ENCODE assay signal across 8 cellular contexts in genomic region chr9:33816327-33817252, GRCh38. TPM values are rescaled to one million over a fixed set of nuclear protein-coding genes. Genes with fewer than 3 reads are reported as not detected.
DNase-seq lines count a peak whose midpoint lies in the region; ATAC-seq, FAIRE-seq and TF ChIP-seq lines count a peak whose summit lies in the region.

A gene with protein sequence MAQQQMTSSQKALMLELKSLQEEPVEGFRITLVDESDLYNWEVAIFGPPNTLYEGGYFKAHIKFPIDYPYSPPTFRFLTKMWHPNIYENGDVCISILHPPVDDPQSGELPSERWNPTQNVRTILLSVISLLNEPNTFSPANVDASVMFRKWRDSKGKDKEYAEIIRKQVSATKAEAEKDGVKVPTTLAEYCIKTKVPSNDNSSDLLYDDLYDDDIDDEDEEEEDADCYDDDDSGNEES (plus strand): TSS chr9:33817160. CDS start chr9:33817758, 598 bp downstream.

- H3K27ac Mint-ChIP-seq in WTC11 = peak within 1 kb of the TSS; percentile 93

- no peaks in the 10 kb centered on the region for H3K36me3 ChIP-seq in bronchial epithelial cell (ENCODE audit: control insufficient read depth, insufficient read depth, low read length)

- FAIRE-seq in bronchial epithelial cell (lab: Jason Lieb, UNC) = no peak

- POLR2A ChIA-PET in AG04450 (lab: Yijun Ruan, JAX) (no interaction called here), WTC11 (lab: Charles Lee) (no interaction called here)

- H3K4me3 Mint-ChIP-seq in WTC11 = peak within 1 kb of the TSS; percentile 86

- DNase-seq in AG04450 (ENCODE audit: low read depth, low spot score) (peak; percentile 65), NCI-H226 (peak; percentile 59), WTC11 (ENCODE audit: low spot score) (peak; percentile 78), bronchial epithelial cell (ENCODE audit: low read depth) (peak; percentile 71), iPS-NIHi7 (ENCODE audit: extremely low spot score) (peak; percentile 96), smooth muscle cell of the brain vasculature (ENCODE audit: low read depth, low spot score) (peak; percentile 78)

- H3K27ac ChIP-seq in AG04450 (ENCODE audit: low read depth, low read length) = peak within 1 kb of the TSS; percentile 91

- H3K4me3 ChIP-seq in AG04450 (ENCODE audit: low read depth, low read length) (peak within 1 kb of the TSS; percentile 88), bronchial epithelial cell (ENCODE audit: low read depth, low read length) (peak within 1 kb of the TSS; percentile 86)

- H3K27me3 ChIP-seq in AG04450 (ENCODE audit: control insufficient read depth, insufficient read depth, low read length) = no peaks in the 10 kb centered on the region
- no peaks in the 10 kb centered on the region for H3K27me3 ChIP-seq in bronchial epithelial cell (ENCODE audit: control insufficient read depth, insufficient read depth, low read length)

- no peaks in the 10 kb centered on the region for H3K36me3 Mint-ChIP-seq in WTC11

- H3K27me3 Mint-ChIP-seq in WTC11 (ENCODE audit: low read depth) = no peaks in the 10 kb centered on the region

- CTCF ChIA-PET in AG04450 (lab: Charles Lee) = interaction anchor here (0.6 to 4.1 kb wide), 3 partner anchors 9 to 109 kb away, joined by 4 to 26 read pairs (median 4); no protein-coding TSS in a partner anchor
- CTCF ChIA-PET in WTC11 (lab: Charles Lee) = interaction anchor here (0.7 kb wide), 1 partner anchor 108 kb away, joined by 4 read pairs; no protein-coding TSS in a partner anchor

- in situ Hi-C loops in GM18951 (cut with MboI; ENCODE audit: low sequenced_read_pairs, unreplicated experiment) = no loop called here

- H3K4me1 Mint-ChIP-seq in WTC11 = peaks cover 36% of the 10 kb centered on the region

- ATAC-seq in HG03175 (IDR thresholded peaks at IDR 0.05; ENCODE audit: unreplicated experiment) (peak; percentile 64), WTC11 (peak; percentile 63)

- H3K9me3 ChIP-seq in AG04450 (ENCODE audit: control insufficient read depth, insufficient read depth, low read length) = no peaks in the 10 kb centered on the region

- H3K9me3 Mint-ChIP-seq in WTC11 = no peaks in the 10 kb centered on the region

- TF ChIP-seq CTCF in AG04450 (IDR thresholded peaks at IDR 0.05; ENCODE audit: low read depth, low read length) = no peak
- TF ChIP-seq CTCF in WTC11 (IDR thresholded peaks at IDR 0.05) = no peak
- TF ChIP-seq CTCF in bronchial epithelial cell (IDR thresholded peaks at IDR 0.05; ENCODE audit: insufficient read depth, low read length, severe bottlenecking) = no peak

- TF ChIP-seq POLR2A in GM18951 (IDR thresholded peaks at IDR 0.05; ENCODE audit: extremely low read depth, insufficient read depth, insufficient read length) = peak; percentile 83

TF ChIP-seq in WTC11, 78 proteins besides CTCF, POLR2A, EP300 and RAD21 (continues in another document):
- TF ChIP-seq, protein P1, sequence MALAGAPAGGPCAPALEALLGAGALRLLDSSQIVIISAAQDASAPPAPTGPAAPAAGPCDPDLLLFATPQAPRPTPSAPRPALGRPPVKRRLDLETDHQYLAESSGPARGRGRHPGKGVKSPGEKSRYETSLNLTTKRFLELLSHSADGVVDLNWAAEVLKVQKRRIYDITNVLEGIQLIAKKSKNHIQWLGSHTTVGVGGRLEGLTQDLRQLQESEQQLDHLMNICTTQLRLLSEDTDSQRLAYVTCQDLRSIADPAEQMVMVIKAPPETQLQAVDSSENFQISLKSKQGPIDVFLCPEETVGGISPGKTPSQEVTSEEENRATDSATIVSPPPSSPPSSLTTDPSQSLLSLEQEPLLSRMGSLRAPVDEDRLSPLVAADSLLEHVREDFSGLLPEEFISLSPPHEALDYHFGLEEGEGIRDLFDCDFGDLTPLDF (CRISPR knock-in tag; IDR thresholded peaks at IDR 0.05) = no peak
- TF ChIP-seq, protein P2, sequence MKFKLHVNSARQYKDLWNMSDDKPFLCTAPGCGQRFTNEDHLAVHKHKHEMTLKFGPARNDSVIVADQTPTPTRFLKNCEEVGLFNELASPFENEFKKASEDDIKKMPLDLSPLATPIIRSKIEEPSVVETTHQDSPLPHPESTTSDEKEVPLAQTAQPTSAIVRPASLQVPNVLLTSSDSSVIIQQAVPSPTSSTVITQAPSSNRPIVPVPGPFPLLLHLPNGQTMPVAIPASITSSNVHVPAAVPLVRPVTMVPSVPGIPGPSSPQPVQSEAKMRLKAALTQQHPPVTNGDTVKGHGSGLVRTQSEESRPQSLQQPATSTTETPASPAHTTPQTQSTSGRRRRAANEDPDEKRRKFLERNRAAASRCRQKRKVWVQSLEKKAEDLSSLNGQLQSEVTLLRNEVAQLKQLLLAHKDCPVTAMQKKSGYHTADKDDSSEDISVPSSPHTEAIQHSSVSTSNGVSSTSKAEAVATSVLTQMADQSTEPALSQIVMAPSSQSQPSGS (CRISPR knock-in tag; IDR thresholded peaks at IDR 0.05; ENCODE audit: borderline replicate concordance, low read depth) = no peak
- TF ChIP-seq TCF7 (CRISPR knock-in tag; IDR thresholded peaks at IDR 0.05; ENCODE audit: low read depth) (no peak), ESRRA (CRISPR knock-in tag; IDR thresholded peaks at IDR 0.05; ENCODE audit: borderline replicate concordance) (no peak), CDX4 (CRISPR knock-in tag; IDR thresholded peaks at IDR 0.05; ENCODE audit: borderline replicate concordance) (no peak), ATF6 (CRISPR knock-in tag; IDR thresholded peaks at IDR 0.05) (no peak), ZNF263 (CRISPR knock-in tag; IDR thresholded peaks at IDR 0.05; ENCODE audit: low read depth) (0 out of 2 replicates have a peak, but pooled peaks have one; percentile 32), NR2C2 (CRISPR knock-in tag; IDR thresholded peaks at IDR 0.05) (no peak), ZNF121 (CRISPR knock-in tag; IDR thresholded peaks at IDR 0.05) (no peak)
- TF ChIP-seq, protein P3, sequence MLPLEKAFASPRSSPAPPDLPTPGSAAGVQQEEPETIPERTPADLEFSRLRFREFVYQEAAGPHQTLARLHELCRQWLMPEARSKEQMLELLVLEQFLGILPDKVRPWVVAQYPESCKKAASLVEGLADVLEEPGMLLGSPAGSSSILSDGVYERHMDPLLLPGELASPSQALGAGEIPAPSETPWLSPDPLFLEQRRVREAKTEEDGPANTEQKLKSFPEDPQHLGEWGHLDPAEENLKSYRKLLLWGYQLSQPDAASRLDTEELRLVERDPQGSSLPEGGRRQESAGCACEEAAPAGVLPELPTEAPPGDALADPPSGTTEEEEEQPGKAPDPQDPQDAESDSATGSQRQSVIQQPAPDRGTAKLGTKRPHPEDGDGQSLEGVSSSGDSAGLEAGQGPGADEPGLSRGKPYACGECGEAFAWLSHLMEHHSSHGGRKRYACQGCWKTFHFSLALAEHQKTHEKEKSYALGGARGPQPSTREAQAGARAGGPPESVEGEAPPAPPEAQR (CRISPR knock-in tag; IDR thresholded peaks at IDR 0.05) = no peak
- TF ChIP-seq, protein P4, sequence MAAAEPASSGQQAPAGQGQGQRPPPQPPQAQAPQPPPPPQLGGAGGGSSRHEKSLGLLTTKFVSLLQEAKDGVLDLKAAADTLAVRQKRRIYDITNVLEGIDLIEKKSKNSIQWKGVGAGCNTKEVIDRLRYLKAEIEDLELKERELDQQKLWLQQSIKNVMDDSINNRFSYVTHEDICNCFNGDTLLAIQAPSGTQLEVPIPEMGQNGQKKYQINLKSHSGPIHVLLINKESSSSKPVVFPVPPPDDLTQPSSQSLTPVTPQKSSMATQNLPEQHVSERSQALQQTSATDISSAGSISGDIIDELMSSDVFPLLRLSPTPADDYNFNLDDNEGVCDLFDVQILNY (CRISPR knock-in tag; IDR thresholded peaks at IDR 0.05) = 0 out of 2 replicates have a peak, but pooled peaks have one; percentile 1
- TF ChIP-seq, protein P5, sequence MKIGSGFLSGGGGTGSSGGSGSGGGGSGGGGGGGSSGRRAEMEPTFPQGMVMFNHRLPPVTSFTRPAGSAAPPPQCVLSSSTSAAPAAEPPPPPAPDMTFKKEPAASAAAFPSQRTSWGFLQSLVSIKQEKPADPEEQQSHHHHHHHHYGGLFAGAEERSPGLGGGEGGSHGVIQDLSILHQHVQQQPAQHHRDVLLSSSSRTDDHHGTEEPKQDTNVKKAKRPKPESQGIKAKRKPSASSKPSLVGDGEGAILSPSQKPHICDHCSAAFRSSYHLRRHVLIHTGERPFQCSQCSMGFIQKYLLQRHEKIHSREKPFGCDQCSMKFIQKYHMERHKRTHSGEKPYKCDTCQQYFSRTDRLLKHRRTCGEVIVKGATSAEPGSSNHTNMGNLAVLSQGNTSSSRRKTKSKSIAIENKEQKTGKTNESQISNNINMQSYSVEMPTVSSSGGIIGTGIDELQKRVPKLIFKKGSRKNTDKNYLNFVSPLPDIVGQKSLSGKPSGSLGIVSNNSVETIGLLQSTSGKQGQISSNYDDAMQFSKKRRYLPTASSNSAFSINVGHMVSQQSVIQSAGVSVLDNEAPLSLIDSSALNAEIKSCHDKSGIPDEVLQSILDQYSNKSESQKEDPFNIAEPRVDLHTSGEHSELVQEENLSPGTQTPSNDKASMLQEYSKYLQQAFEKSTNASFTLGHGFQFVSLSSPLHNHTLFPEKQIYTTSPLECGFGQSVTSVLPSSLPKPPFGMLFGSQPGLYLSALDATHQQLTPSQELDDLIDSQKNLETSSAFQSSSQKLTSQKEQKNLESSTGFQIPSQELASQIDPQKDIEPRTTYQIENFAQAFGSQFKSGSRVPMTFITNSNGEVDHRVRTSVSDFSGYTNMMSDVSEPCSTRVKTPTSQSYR (CRISPR knock-in tag; IDR thresholded peaks at IDR 0.05) = peak; percentile 93

RNA-seq across cellular contexts. Expression of the gene that starts here (rescaled TPM):
- 38.8 and 42.2 TPM in 2 replicates for polyA plus RNA-seq in AG04450 (2011; rRNA removed)
- polyA minus RNA-seq in AG04450 (2011; rRNA and poly(A)+ RNA removed) = 35.6 and 46.1 TPM in 2 replicates
- total RNA-seq in WTC11 (2021) (45.0 to 50.3 TPM (median 50.1 TPM) in 3 replicates), bronchial epithelial cell (14.0 and 17.0 TPM in 2 replicates)

Comparison
In these comparisons a context has a peak if more than half of its experiments do, and no peak if none do; other contexts are left out.
1. Peak in every context shown above with its lines: DNase-seq, ATAC-seq, H3K4me3 ChIP-seq and H3K27ac ChIP-seq.